8 cellular contexts compared by ENCODE assay signal in genomic region chr6:151765444-151765886, GRCh38. TPM values are rescaled to one million over a fixed set of nuclear protein-coding genes. Genes with fewer than 3 reads are reported as not detected.
DNase-seq lines count a peak whose midpoint lies in the region; ATAC-seq, FAIRE-seq and TF ChIP-seq lines count a peak whose summit lies in the region.

No MANE protein-coding gene starts in this region.

- H2AFZ ChIP-seq in parathyroid adenoma, result no peak overlapping the region

- no peaks in the 10 kb centered on the region for H3K9me3 Mint-ChIP-seq in activated CD8-positive, alpha-beta T cell treated with anti-CD3 and anti-CD28 coated beads for 36 hours

- ATAC-seq in HG03378 (IDR thresholded peaks at IDR 0.05; ENCODE audit: unreplicated experiment), result peak; percentile 86
- peak; percentile 64 for ATAC-seq in activated CD8-positive, alpha-beta T cell treated with anti-CD3 and anti-CD28 coated beads for 36 hours

- peaks cover 10% of the 10 kb centered on the region for H3K4me1 Mint-ChIP-seq in activated CD8-positive, alpha-beta T cell treated with anti-CD3 and anti-CD28 coated beads for 36 hours (ENCODE audit: low read depth)

- H3K4me3 Mint-ChIP-seq in activated CD8-positive, alpha-beta T cell treated with anti-CD3 and anti-CD28 coated beads for 36 hours, result no peak overlapping the region

- H3K4me3 ChIP-seq in parathyroid adenoma (ENCODE audit: low read depth, low read length), result no peak overlapping the region

- peak; percentile 92 for FAIRE-seq in GM19239 (lab: Jason Lieb, UNC)

- no peaks in the 10 kb centered on the region for H3K4me1 ChIP-seq in parathyroid adenoma

- H3K36me3 ChIP-seq in parathyroid adenoma (ENCODE audit: control insufficient read depth, insufficient read depth, low read length), result no peaks in the 10 kb centered on the region

- CTCF ChIA-PET in activated CD8-positive, alpha-beta T cell treated with anti-CD3 and anti-CD28 coated beads for 36 hours (lab: Charles Lee), result interaction anchor here (0.6 to 4.0 kb wide), 42 partner anchors 8 to 573 kb away, joined by 3 to 49 read pairs (median 4); no protein-coding TSS in a partner anchor

- in situ Hi-C loops in Caki2 (cut with HindIII; ENCODE audit: low pct_unique_long_range_greater_than_20kb, low sequenced_read_pairs), result no loop called here

- no peaks in the 10 kb centered on the region for H3K27me3 ChIP-seq in parathyroid adenoma (ENCODE audit: control insufficient read depth, insufficient read depth, low read length)

- no peaks in the 10 kb centered on the region for H3K36me3 Mint-ChIP-seq in activated CD8-positive, alpha-beta T cell treated with anti-CD3 and anti-CD28 coated beads for 36 hours (ENCODE audit: low read depth)

- no peak overlapping the region for H3K27ac ChIP-seq in parathyroid adenoma

- H3K27me3 Mint-ChIP-seq in activated CD8-positive, alpha-beta T cell treated with anti-CD3 and anti-CD28 coated beads for 36 hours, result peaks cover 6% of the 10 kb centered on the region

- H3K9ac ChIP-seq in parathyroid adenoma, result no peak overlapping the region

- no peaks in the 10 kb centered on the region for H3K79me2 ChIP-seq in parathyroid adenoma

- no peak overlapping the region for H3K27ac Mint-ChIP-seq in activated CD8-positive, alpha-beta T cell treated with anti-CD3 and anti-CD28 coated beads for 36 hours

- DNase-seq in Caki2 (ENCODE audit: low read depth) (peak; percentile 59), GM19239 (ENCODE audit: insufficient read length, low spot score) (peak; percentile 13), NCI-H524 (lab: John Stamatoyannopoulos, UW) (peak; percentile 20 to 85), germinal center (ENCODE audit: low spot score) (peak; percentile 68), cortex of kidney (lab: John Stamatoyannopoulos, UW) (no peak)
- DNase-seq in activated CD8-positive, alpha-beta T cell treated with anti-CD3 and anti-CD28 coated beads for 36 hours, result peak; percentile 65

- no peak overlapping the region for H3K4me2 ChIP-seq in parathyroid adenoma (ENCODE audit: low read length)

- TF ChIP-seq CTCF in activated CD8-positive, alpha-beta T cell treated with anti-CD3 and anti-CD28 coated beads for 36 hours (IDR thresholded peaks at IDR 0.05), result peak; percentile 63
- TF ChIP-seq CTCF in parathyroid adenoma (IDR thresholded peaks at IDR 0.05), result peak; percentile 39

- H3K9me3 ChIP-seq in parathyroid adenoma (ENCODE audit: control insufficient read depth, low read length), result no peaks in the 10 kb centered on the region

- intact Hi-C loops in activated CD8-positive, alpha-beta T cell treated with anti-CD3 and anti-CD28 coated beads for 36 hours (cut with micrococcal nuclease), result loop anchor here (5.0 kb wide), 1 partner anchor 502 kb away; no protein-coding TSS in a partner anchor

- POLR2A ChIA-PET in activated CD8-positive, alpha-beta T cell treated with anti-CD3 and anti-CD28 coated beads for 36 hours (lab: Charles Lee), result no interaction called here

RNA-seq across cellular contexts. Expression of gene ESR1, which starts 42.0 kb away (rescaled TPM):
- total RNA-seq in Caki2 (2014; rRNA removed; shearing (Covaris generic); ENCODE audit: low replicate concordance), result not detected in 2 replicates
- total RNA-seq in activated CD8-positive, alpha-beta T cell treated with anti-CD3 and anti-CD28 coated beads for 36 hours, result under 1 TPM; 0.38 to 0.79 TPM
